Comparison of ENCODE assay signal across 20 cellular contexts in genomic region chr11:68574308-68574707, GRCh38.
DNase-seq lines count a peak whose midpoint lies in the region; ATAC-seq and TF ChIP-seq lines count a peak whose summit lies in the region.
"Had no signal": no experiment of that assay in that cellular context is flagged by ENCODE, and none has a peak within 500 bp of the region (broad histone marks: within the 10 kb centered on the region; RNA-seq: fewer than 3 reads in every experiment).

No MANE protein-coding gene starts in this region.

- no peak for ATAC-seq in HG02840 (IDR thresholded peaks at IDR 0.05; ENCODE audit: low FRiP score, unreplicated experiment)
- ATAC-seq in HG03565 (IDR thresholded peaks at IDR 0.05; ENCODE audit: unreplicated experiment) = no peak
- ATAC-seq: activated CD8-positive, alpha-beta memory T cell treated with anti-CD3 and anti-CD28 coated beads, Interleukin-2, amount 10 ng/mL, durations not matched to agents 7 days and 5 days; CD8-positive, alpha-beta T cell had no signal

- H3K9me3 ChIP-seq in SJSA1 (replicated peaks) = no peaks in the 10 kb centered on the region
- H3K9me3 ChIP-seq: ascending aorta had no signal

- H3K4me3 ChIP-seq in AG04449 (ENCODE audit: low read depth, low read length) (no peak overlapping the region), SJSA1 (no peak overlapping the region), fibroblast of mammary gland (ENCODE audit: control insufficient read depth, low read depth, low read length) (no peak overlapping the region)
- H3K4me3 ChIP-seq: ascending aorta, coronary artery had no signal

- TF ChIP-seq CTCF in AG04449 (IDR thresholded peaks at IDR 0.05; ENCODE audit: insufficient read depth, low read length, missing control alignments) (no peak), fibroblast of mammary gland (conservative IDR thresholded peaks at IDR 0.05; ENCODE audit: control insufficient read depth, insufficient read depth, low read depth, low read length) (no peak)

- peaks cover 22% of the 10 kb centered on the region for H3K4me1 ChIP-seq in SJSA1 (replicated peaks)

- peaks cover 93% of the 10 kb centered on the region for H3K36me3 ChIP-seq in SJSA1

- H3K27me3 ChIP-seq in SJSA1 (replicated peaks) = no peaks in the 10 kb centered on the region
- H3K27me3 ChIP-seq: ascending aorta had no signal

- POLR2A ChIA-PET in AG04449 (lab: Yijun Ruan, JAX) = no interaction called here

- peak; percentile 21 for DNase-seq in AG04449 (ENCODE audit: low read depth, low spot score)
- peak; percentile 12 for DNase-seq in GM04503 (ENCODE audit: low read depth)
- peak; percentile 66 to 69 for DNase-seq in SJSA1 (ENCODE audit: low read depth in 1 of 2, low spot score in 2 of 2)
- DNase-seq in fibroblast of mammary gland (ENCODE audit: low read depth) = peak; percentile 49
- DNase-seq in activated CD4-positive, alpha-beta T cell treated with anti-CD3 and anti-CD28 coated beads for 4 hours = no peak
- no peak for DNase-seq in activated gamma-delta T cell treated with Interleukin-2 at 50 U/mL for 16 hours
- DNase-seq: ACHN; activated CD8-positive, alpha-beta memory T cell treated with anti-CD3 and anti-CD28 coated beads, Interleukin-2, amount 10 ng/mL, durations not matched to agents 7 days and 5 days; activated naive CD4-positive, alpha-beta T cell treated with anti-CD3 and anti-CD28 coated beads for 36 hours; CD8-positive, alpha-beta T cell; glutamatergic neuron; H7; KBM-7; NCI-H2107; NCI-H526 treated with DMSO at 0.1 percent for 48 hours; stimulated activated CD4-positive, alpha-beta T cell treated with anti-CD3 and anti-CD28 coated beads, Interleukin-2, amount 100 ng/mL, for 24 hours had no signal

- H3K27ac ChIP-seq in SJSA1 = peak overlapping the region; percentile 52
- H3K27ac ChIP-seq: ascending aorta, coronary artery had no signal

- CTCF ChIA-PET in AG04449 (lab: Yijun Ruan, JAX) = interaction anchor here (1.3 to 3.0 kb wide), 2 partner anchors 10 to 11 kb away, joined by 3 to 12 read pairs; no protein-coding TSS in a partner anchor

Comparison
In these comparisons a context has a peak if more than half of its experiments do, and no peak if none do; other contexts are left out.
1. DNase-seq: peak in AG04449 (single experiment), GM04503 (single experiment), SJSA1 (2 of 2) and fibroblast of mammary gland (single experiment); none in activated CD4-positive, alpha-beta T cell treated with anti-CD3 and anti-CD28 coated beads for 4 hours (0 of 2) and activated gamma-delta T cell treated with Interleukin-2 at 50 U/mL for 16 hours (single experiment).